Comparison of ENCODE assay signal across 7 cellular contexts in genomic region chr12:51300768-51301167, GRCh38. TPM values are rescaled to one million over a fixed set of nuclear protein-coding genes. Genes with fewer than 3 reads are reported as not detected.
"Had no signal": no experiment of that assay in that cellular context is flagged by ENCODE, and none has a peak within 500 bp of the region (broad histone marks: within the 10 kb centered on the region; RNA-seq: fewer than 3 reads in every experiment).

No MANE protein-coding gene starts in this region.

RNA-seq across cellular contexts. Expression of gene BIN2, which starts 23.2 kb away (rescaled TPM):
- total RNA-seq: astrocyte, LHCN-M2, M059J, NCI-H460, RPMI7951 had no signal

RNA-seq across cellular contexts. Expression of gene CELA1, which starts 45.7 kb away (rescaled TPM):
- total RNA-seq: activated naive CD4-positive, alpha-beta T cell treated with anti-CD3 and anti-CD28 coated beads, Interleukin-2, amount 50 U/mL, for 72 hours; astrocyte; LHCN-M2; M059J; NCI-H460; OCI-LY7; RPMI7951 had no signal
